8 cellular contexts compared by ENCODE assay signal in genomic region chr22:30314918-30315317, GRCh38.
A peak's percentile ranks its signal among the peaks of the same experiment; 100 is the strongest.
DNase-seq lines count a peak whose midpoint lies in the region; ATAC-seq lines count a peak whose summit lies in the region.
"Had no signal": no experiment of that assay in that cellular context is flagged by ENCODE, and none has a peak within 500 bp of the region (broad histone marks: within the 10 kb centered on the region; RNA-seq: fewer than 3 reads in every experiment).

No MANE protein-coding gene starts in this region.

- DNase-seq in activated CD4-positive, CD25-positive, alpha-beta regulatory T cell treated with anti-CD3 and anti-CD28 coated beads, Interleukin-2, amount 50 U/mL, for 72 hours: peak; percentile 43
- peak in 2 of 3 experiments; percentile 28 to 41 for DNase-seq in effector memory CD8-positive, alpha-beta T cell
- peak in 1 of 2 donors; percentile 53 for DNase-seq in stimulated activated naive CD8-positive, alpha-beta T cell treated with anti-CD3 and anti-CD28 coated beads, Interleukin-15, amount 100 ng/mL, for 72 hours
- DNase-seq in NCI-H82 treated with DMSO at 0.1 percent for 48 hours (lab: John Stamatoyannopoulos, UW; ENCODE audit: unreplicated experiment) (no peak), anterior cingulate cortex (lab: John Stamatoyannopoulos, UW) (no peak)
- DNase-seq: mucosa of descending colon had no signal

- H3K27me3 Mint-ChIP-seq in effector memory CD8-positive, alpha-beta T cell: no peaks in the 10 kb centered on the region
- H3K27me3 Mint-ChIP-seq in stimulated activated naive CD8-positive, alpha-beta T cell treated with anti-CD3 and anti-CD28 coated beads, Interleukin-15, amount 100 ng/mL, for 72 hours: no peaks in the 10 kb centered on the region

- H3K36me3 Mint-ChIP-seq in effector memory CD8-positive, alpha-beta T cell (ENCODE audit: insufficient read depth): peaks cover 20% of the 10 kb centered on the region

- ATAC-seq in GM21619 (IDR thresholded peaks at IDR 0.05; ENCODE audit: unreplicated experiment): peak; percentile 36
- peak; percentile 90 for ATAC-seq in effector memory CD8-positive, alpha-beta T cell (replicated peaks)
- peak; percentile 71 for ATAC-seq in stimulated activated naive CD8-positive, alpha-beta T cell treated with anti-CD3 and anti-CD28 coated beads, Interleukin-15, amount 100 ng/mL, for 72 hours
- no peak for ATAC-seq in HG03571 (IDR thresholded peaks at IDR 0.05; ENCODE audit: unreplicated experiment)
- ATAC-seq: mucosa of descending colon had no signal

- peaks cover 88 to 89% of the 10 kb centered on the region in 2 donors for H3K4me1 Mint-ChIP-seq in effector memory CD8-positive, alpha-beta T cell (ENCODE audit: low read depth in 2 of 2)
- H3K4me1 Mint-ChIP-seq in stimulated activated naive CD8-positive, alpha-beta T cell treated with anti-CD3 and anti-CD28 coated beads, Interleukin-15, amount 100 ng/mL, for 72 hours: peaks cover 96% of the 10 kb centered on the region

- peak overlapping the region; percentile 79 to 87 for H3K27ac Mint-ChIP-seq in effector memory CD8-positive, alpha-beta T cell
- peak overlapping the region; percentile 84 to 88 for H3K27ac Mint-ChIP-seq in stimulated activated naive CD8-positive, alpha-beta T cell treated with anti-CD3 and anti-CD28 coated beads, Interleukin-15, amount 100 ng/mL, for 72 hours

- no peaks in the 10 kb centered on the region for H3K9me3 Mint-ChIP-seq in effector memory CD8-positive, alpha-beta T cell
- no peaks in the 10 kb centered on the region for H3K9me3 Mint-ChIP-seq in stimulated activated naive CD8-positive, alpha-beta T cell treated with anti-CD3 and anti-CD28 coated beads, Interleukin-15, amount 100 ng/mL, for 72 hours

- H3K4me3 Mint-ChIP-seq in effector memory CD8-positive, alpha-beta T cell: peak overlapping the region; percentile 50 to 64
- H3K4me3 Mint-ChIP-seq in stimulated activated naive CD8-positive, alpha-beta T cell treated with anti-CD3 and anti-CD28 coated beads, Interleukin-15, amount 100 ng/mL, for 72 hours: peak overlapping the region; percentile 53 to 69

Comparison
In these comparisons a context has a peak if more than half of its experiments do, and no peak if none do; other contexts are left out.
1. DNase-seq: peak in activated CD4-positive, CD25-positive, alpha-beta regulatory T cell treated with anti-CD3 and anti-CD28 coated beads, Interleukin-2, amount 50 U/mL, for 72 hours (single experiment) and effector memory CD8-positive, alpha-beta T cell (2 of 3); none in NCI-H82 treated with DMSO at 0.1 percent for 48 hours (single experiment) and anterior cingulate cortex (0 of 58).